In the genomic region with DNA sequence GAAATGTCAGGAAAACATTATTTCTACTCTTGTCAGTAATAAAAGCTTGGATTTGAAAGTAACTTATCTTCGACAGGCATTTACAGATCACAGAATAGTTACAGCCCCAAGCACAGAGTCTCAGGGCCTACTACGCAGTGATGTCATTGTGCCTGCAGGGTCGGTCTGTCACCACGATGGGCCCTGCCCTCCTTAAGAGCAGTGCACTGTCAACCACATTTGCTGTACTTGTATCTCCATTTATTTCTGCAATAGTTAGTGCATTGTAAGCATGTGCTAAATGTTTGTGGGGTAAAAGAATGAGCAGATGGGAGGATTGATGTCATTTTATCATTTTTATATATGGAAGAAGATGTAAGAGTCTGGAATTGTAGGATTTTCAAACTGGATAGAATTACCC, we compare ENCODE assay signal across 30 cellular contexts. TPM values are rescaled to one million over a fixed set of nuclear protein-coding genes. Genes with fewer than 3 reads are reported as not detected.
"Had no signal": no experiment of that assay in that cellular context is flagged by ENCODE, and none has a peak within 500 bp of the region (broad histone marks: within the 10 kb centered on the region; RNA-seq: fewer than 3 reads in every experiment).

No MANE protein-coding gene starts in this region.

- DNase-seq: colonic mucosa; dermis blood vessel endothelial cell; effector memory CD4-positive, alpha-beta T cell; esophagus squamous epithelium; gastrocnemius medialis; head of caudate nucleus; kidney; naive thymus-derived CD4-positive, alpha-beta T cell; occipital lobe; pancreas; right lobe of liver; stimulated activated CD4-positive, alpha-beta T cell treated with anti-CD3 and anti-CD28 coated beads, Interleukin-15, amount 100 ng/mL, for 24 hours; stimulated activated CD4-positive, alpha-beta T cell treated with anti-CD3 and anti-CD28 coated beads, Interleukin-2, amount 100 ng/mL, for 48 hours; stimulated activated naive CD4-positive, alpha-beta T cell treated with Interleukin-2 at 50 U/mL for 16 hours; substantia nigra; testis; tibial artery had no signal

- H3K9me3 ChIP-seq: colonic mucosa, gastrocnemius medialis, pancreas, right lobe of liver, testis, tibial artery had no signal

- H3K27me3 ChIP-seq: colonic mucosa, esophagus squamous epithelium, gastrocnemius medialis, pancreas, right lobe of liver, testis, tibial artery had no signal

- H3K4me3 ChIP-seq: colonic mucosa, esophagus squamous epithelium, lung, pancreas, right lobe of liver, skin epidermis, testis, tibial artery had no signal

- H3K27ac ChIP-seq: colonic mucosa, esophagus squamous epithelium, gastrocnemius medialis, pancreas, right lobe of liver, skin epidermis, testis, tibial artery had no signal

- ATAC-seq: gastrocnemius medialis; left lobe of liver; naive thymus-derived CD4-positive, alpha-beta T cell; right lobe of liver; stimulated activated effector memory CD8-positive, alpha-beta T cell treated with anti-CD3 and anti-CD28 coated beads, Interleukin-12 subunit alpha, Interleukin-12 subunit beta, amount 100 ng/mL, for 72 hours had no signal

- H3K36me3 ChIP-seq: colonic mucosa, esophagus squamous epithelium, gastrocnemius medialis, pancreas, right lobe of liver, tibial artery had no signal

- H3K4me1 ChIP-seq: colonic mucosa, esophagus squamous epithelium, gastrocnemius medialis, pancreas, right lobe of liver, testis, tibial artery had no signal

RNA-seq across cellular contexts. Expression of gene CCKAR, which starts 13.6 kb away (rescaled TPM):
- total RNA-seq: chondrocyte; colonic mucosa; dermis blood vessel endothelial cell; endothelial cell of umbilical vein; epithelial cell of proximal tubule; esophagus squamous epithelium; gastrocnemius medialis; glomerular endothelial cell; kidney; left lobe of liver; liver; mononuclear cell; naive thymus-derived CD4-positive, alpha-beta T cell; occipital lobe; posterior vena cava; right lobe of liver had no signal
- polyA plus RNA-seq: endothelial cell of umbilical vein; liver; lung; naive thymus-derived CD4-positive, alpha-beta T cell; neural cell; pancreas; urinary bladder had no signal
